ENCODE assay signal across 8 cellular contexts in genomic region chr3:65439641-65440040, GRCh38.
A peak's percentile ranks its signal among the peaks of the same experiment; 100 is the strongest.
DNase-seq lines count a peak whose midpoint lies in the region; ATAC-seq lines count a peak whose summit lies in the region.

No MANE protein-coding gene starts in this region.

- H3K9me3 Mint-ChIP-seq in activated CD4-positive, alpha-beta T cell treated with anti-CD3 and anti-CD28 coated beads for 36 hours (ENCODE audit: low read depth), result no peaks in the 10 kb centered on the region
- no peaks in the 10 kb centered on the region for H3K9me3 Mint-ChIP-seq in activated CD4-positive, alpha-beta T cell treated with anti-CD3 and anti-CD28 coated beads, Interleukin-2, amount 10 ng/mL, durations not matched to agents 24 days and 14 days

- H3K36me3 Mint-ChIP-seq in activated CD4-positive, alpha-beta T cell treated with anti-CD3 and anti-CD28 coated beads for 36 hours (ENCODE audit: low read depth), result no peaks in the 10 kb centered on the region
- no peaks in the 10 kb centered on the region for H3K36me3 Mint-ChIP-seq in activated CD4-positive, alpha-beta T cell treated with anti-CD3 and anti-CD28 coated beads, Interleukin-2, amount 10 ng/mL, durations not matched to agents 24 days and 14 days (ENCODE audit: low read depth)

- DNase-seq in activated CD4-positive, alpha-beta T cell treated with anti-CD3 and anti-CD28 coated beads for 36 hours, result peak; percentile 5
- DNase-seq in activated CD4-positive, alpha-beta T cell treated with anti-CD3 and anti-CD28 coated beads, Interleukin-2, amount 10 ng/mL, durations not matched to agents 24 days and 14 days, result no peak
- DNase-seq in NCI-H2227 treated with DMSO at 0.1 percent for 48 hours (lab: John Stamatoyannopoulos, UW), result peak; percentile 21
- peak; percentile 42 for DNase-seq in cerebellum (ENCODE audit: low spot score)
- DNase-seq in left lobe of liver (ENCODE audit: low spot score), result peak; percentile 49

- CTCF ChIA-PET in activated CD4-positive, alpha-beta T cell treated with anti-CD3 and anti-CD28 coated beads for 36 hours (lab: Charles Lee), result no interaction called here

- POLR2A ChIA-PET in activated CD4-positive, alpha-beta T cell treated with anti-CD3 and anti-CD28 coated beads for 36 hours (lab: Charles Lee), result no interaction called here

- intact Hi-C loops in activated CD4-positive, alpha-beta T cell treated with anti-CD3 and anti-CD28 coated beads for 36 hours (cut with DNase I, micrococcal nuclease), result no loop called here
- intact Hi-C loops in activated CD4-positive, alpha-beta T cell treated with anti-CD3 and anti-CD28 coated beads, Interleukin-2, amount 10 ng/mL, durations not matched to agents 24 days and 14 days (cut with micrococcal nuclease), result no loop called here

- no peak overlapping the region for H3K4me3 Mint-ChIP-seq in activated CD4-positive, alpha-beta T cell treated with anti-CD3 and anti-CD28 coated beads for 36 hours
- H3K4me3 Mint-ChIP-seq in activated CD4-positive, alpha-beta T cell treated with anti-CD3 and anti-CD28 coated beads, Interleukin-2, amount 10 ng/mL, durations not matched to agents 24 days and 14 days, result no peak overlapping the region

- peaks cover 1% of the 10 kb centered on the region for H3K27me3 Mint-ChIP-seq in activated CD4-positive, alpha-beta T cell treated with anti-CD3 and anti-CD28 coated beads for 36 hours
- no peaks in the 10 kb centered on the region for H3K27me3 Mint-ChIP-seq in activated CD4-positive, alpha-beta T cell treated with anti-CD3 and anti-CD28 coated beads, Interleukin-2, amount 10 ng/mL, durations not matched to agents 24 days and 14 days

- ATAC-seq in activated CD4-positive, alpha-beta T cell treated with anti-CD3 and anti-CD28 coated beads for 36 hours, result no peak
- ATAC-seq in left lobe of liver (peak; percentile 96), GM21367 (IDR thresholded peaks at IDR 0.05; ENCODE audit: unreplicated experiment) (no peak), GM21619 (IDR thresholded peaks at IDR 0.05; ENCODE audit: unreplicated experiment) (no peak), GM21786 (IDR thresholded peaks at IDR 0.05; ENCODE audit: unreplicated experiment) (no peak)

- no peaks in the 10 kb centered on the region for H3K4me1 Mint-ChIP-seq in activated CD4-positive, alpha-beta T cell treated with anti-CD3 and anti-CD28 coated beads for 36 hours
- H3K4me1 Mint-ChIP-seq in activated CD4-positive, alpha-beta T cell treated with anti-CD3 and anti-CD28 coated beads, Interleukin-2, amount 10 ng/mL, durations not matched to agents 24 days and 14 days, result no peaks in the 10 kb centered on the region

- H3K27ac Mint-ChIP-seq in activated CD4-positive, alpha-beta T cell treated with anti-CD3 and anti-CD28 coated beads for 36 hours, result no peak overlapping the region
- H3K27ac Mint-ChIP-seq in activated CD4-positive, alpha-beta T cell treated with anti-CD3 and anti-CD28 coated beads, Interleukin-2, amount 10 ng/mL, durations not matched to agents 24 days and 14 days, result no peak overlapping the region
